ENCODE assay signal across 12 cellular contexts in the genomic region with DNA sequence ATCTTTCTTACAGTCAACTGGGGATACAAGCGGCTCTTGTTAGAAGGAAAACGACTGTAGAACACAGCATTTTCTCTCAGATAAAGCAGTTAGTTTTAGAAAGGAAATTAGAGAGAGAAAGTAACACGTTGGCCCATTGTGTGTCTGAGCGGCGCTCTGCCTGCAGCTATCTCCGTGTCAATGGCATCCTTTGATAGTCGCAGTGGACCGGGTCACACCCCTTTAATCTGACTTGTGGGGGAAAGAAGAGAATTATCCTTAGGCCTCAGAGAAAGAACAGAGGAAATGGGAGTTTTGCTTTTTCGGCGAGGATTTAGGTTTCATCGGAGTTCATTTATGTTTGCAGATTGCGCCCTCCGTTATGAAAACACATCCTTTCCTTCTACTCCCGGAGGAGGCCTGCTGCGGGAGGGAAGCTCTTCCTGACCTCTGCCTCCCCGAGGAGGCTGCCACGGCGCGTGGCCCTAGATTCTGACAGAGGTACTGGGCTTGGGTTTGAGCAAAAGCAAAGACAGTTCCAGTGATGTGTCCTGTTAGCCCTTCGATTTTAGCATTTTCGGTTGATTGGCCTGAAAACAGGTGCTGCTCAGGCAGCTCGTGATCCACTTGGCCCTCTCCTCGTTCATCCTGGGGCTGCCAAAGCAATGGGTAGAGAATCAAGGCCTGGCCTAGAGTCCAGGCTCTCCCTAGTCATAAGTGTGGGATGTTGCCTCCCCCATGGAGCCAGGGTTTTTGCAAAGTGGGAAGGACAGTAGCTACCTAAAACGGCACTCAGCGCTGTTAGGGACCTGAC.
DNase-seq lines count a peak whose midpoint lies in the region; ATAC-seq and TF ChIP-seq lines count a peak whose summit lies in the region.
"Had no signal": no experiment of that assay in that cellular context is flagged by ENCODE, and none has a peak within 500 bp of the region (broad histone marks: within the 10 kb centered on the region; RNA-seq: fewer than 3 reads in every experiment).

No MANE protein-coding gene starts in this region.

- H3K79me2 ChIP-seq in smooth muscle cell (ENCODE audit: low read depth): no peaks in the 10 kb centered on the region

- H3K4me3 Mint-ChIP-seq in stimulated activated naive CD8-positive, alpha-beta T cell treated with anti-CD3 and anti-CD28 coated beads, Interleukin-15, Interleukin-2, amounts not matched to agents 100 ng/mL and 50 ng/mL, for 24 hours: no peak overlapping the region
- H3K4me3 Mint-ChIP-seq in chondrocyte (ENCODE audit: unreplicated experiment) (no peak overlapping the region), natural killer cell (peak overlapping the region; percentile 21)
- H3K4me3 Mint-ChIP-seq: activated CD8-positive, alpha-beta memory T cell treated with anti-CD3 and anti-CD28 coated beads, Interleukin-2, amount 10 ng/mL, durations not matched to agents 7 days and 5 days had no signal

- no peaks in the 10 kb centered on the region for H3K27me3 ChIP-seq in smooth muscle cell (ENCODE audit: low read depth)

- H3K4me1 ChIP-seq in smooth muscle cell (ENCODE audit: low read depth): peaks cover 12% of the 10 kb centered on the region

- H3K9me3 ChIP-seq in smooth muscle cell (replicated peaks; ENCODE audit: low read depth): no peaks in the 10 kb centered on the region
- H3K9me3 ChIP-seq: mucosa of descending colon had no signal

- H3K4me3 ChIP-seq in smooth muscle cell: no peak overlapping the region
- H3K4me3 ChIP-seq: mucosa of descending colon, skin epidermis had no signal

- H3K9ac ChIP-seq in smooth muscle cell (ENCODE audit: low read depth): no peak overlapping the region

- intact Hi-C loops in natural killer cell (cut with micrococcal nuclease): no loop called here

- no peaks in the 10 kb centered on the region for H3K27me3 Mint-ChIP-seq in stimulated activated naive CD8-positive, alpha-beta T cell treated with anti-CD3 and anti-CD28 coated beads, Interleukin-15, Interleukin-2, amounts not matched to agents 100 ng/mL and 50 ng/mL, for 24 hours
- H3K27me3 Mint-ChIP-seq in chondrocyte (ENCODE audit: low read depth): no peaks in the 10 kb centered on the region
- peaks cover 0 to 3% of the 10 kb centered on the region in 2 donors for H3K27me3 Mint-ChIP-seq in natural killer cell (ENCODE audit: low read depth in 2 of 2)
- H3K27me3 Mint-ChIP-seq: activated CD8-positive, alpha-beta memory T cell treated with anti-CD3 and anti-CD28 coated beads, Interleukin-2, amount 10 ng/mL, durations not matched to agents 7 days and 5 days had no signal

- no peak overlapping the region for H3K4me2 ChIP-seq in smooth muscle cell

- H4K20me1 ChIP-seq in smooth muscle cell (ENCODE audit: low read depth): no peaks in the 10 kb centered on the region

- peaks cover 42% of the 10 kb centered on the region for H3K4me1 Mint-ChIP-seq in stimulated activated naive CD8-positive, alpha-beta T cell treated with anti-CD3 and anti-CD28 coated beads, Interleukin-15, Interleukin-2, amounts not matched to agents 100 ng/mL and 50 ng/mL, for 24 hours (ENCODE audit: low read depth)
- peaks cover 21% of the 10 kb centered on the region for H3K4me1 Mint-ChIP-seq in chondrocyte (ENCODE audit: low read depth)
- H3K4me1 Mint-ChIP-seq in natural killer cell: peaks cover 22 to 27% of the 10 kb centered on the region in 2 donors

- ATAC-seq in stimulated activated naive CD8-positive, alpha-beta T cell treated with anti-CD3 and anti-CD28 coated beads, Interleukin-15, Interleukin-2, amounts not matched to agents 100 U/mL and 50 U/mL, for 24 hours: no peak
- peak in 1 of 3 donors; percentile 73 for ATAC-seq in natural killer cell
- ATAC-seq: mucosa of descending colon had no signal

- no peak for DNase-seq in stimulated activated naive CD8-positive, alpha-beta T cell treated with anti-CD3 and anti-CD28 coated beads, Interleukin-15, Interleukin-2, amounts not matched to agents 100 U/mL and 50 U/mL, for 24 hours
- DNase-seq in chondrocyte (ENCODE audit: low spot score): no peak
- DNase-seq in natural killer cell: no peak
- no peak for DNase-seq in NCI-H1092 (lab: John Stamatoyannopoulos, UW)
- no peak for DNase-seq in SK-N-DZ (ENCODE audit: low spot score)
- DNase-seq in dedifferentiated amniotic fluid mesenchymal stem cell (ENCODE audit: extremely low spot score): no peak
- no peak for DNase-seq in smooth muscle cell (lab: John Stamatoyannopoulos, UW; ENCODE audit: unreplicated experiment)
- DNase-seq: activated CD8-positive, alpha-beta memory T cell treated with anti-CD3 and anti-CD28 coated beads, Interleukin-2, amount 10 ng/mL, durations not matched to agents 7 days and 5 days; KG1; mucosa of descending colon had no signal

- H3K36me3 ChIP-seq in smooth muscle cell (ENCODE audit: low read depth): no peaks in the 10 kb centered on the region

- H2AFZ ChIP-seq in smooth muscle cell (ENCODE audit: low read depth): no peak overlapping the region

- no peaks in the 10 kb centered on the region for H3F3A ChIP-seq in smooth muscle cell (ENCODE audit: low read depth)

- WGBS in smooth muscle cell (ENCODE audit: low lambda C conversion rate): 88% methylated on average over 25 of the region's 25 CpGs

- H3K27ac ChIP-seq in smooth muscle cell (ENCODE audit: low read depth): no peak overlapping the region

- no peaks in the 10 kb centered on the region for H3K36me3 Mint-ChIP-seq in stimulated activated naive CD8-positive, alpha-beta T cell treated with anti-CD3 and anti-CD28 coated beads, Interleukin-15, Interleukin-2, amounts not matched to agents 100 ng/mL and 50 ng/mL, for 24 hours (ENCODE audit: low read depth)
- no peaks in the 10 kb centered on the region for H3K36me3 Mint-ChIP-seq in chondrocyte (ENCODE audit: low read depth)
- no peaks in the 10 kb centered on the region for H3K36me3 Mint-ChIP-seq in natural killer cell

- TF ChIP-seq CTCF in chondrocyte (IDR thresholded peaks at IDR 0.05) (no peak), natural killer cell (IDR thresholded peaks at IDR 0.05) (no peak), smooth muscle cell (IDR thresholded peaks at IDR 0.05; ENCODE audit: borderline replicate concordance, insufficient read depth, poor library complexity, severe bottlenecking) (no peak)

- peak overlapping the region; percentile 55 for H3K27ac Mint-ChIP-seq in stimulated activated naive CD8-positive, alpha-beta T cell treated with anti-CD3 and anti-CD28 coated beads, Interleukin-15, Interleukin-2, amounts not matched to agents 100 ng/mL and 50 ng/mL, for 24 hours
- H3K27ac Mint-ChIP-seq in chondrocyte (ENCODE audit: unreplicated experiment): peak overlapping the region; percentile 51
- peak overlapping the region; percentile 31 to 61 for H3K27ac Mint-ChIP-seq in natural killer cell

- H3K9me3 Mint-ChIP-seq in stimulated activated naive CD8-positive, alpha-beta T cell treated with anti-CD3 and anti-CD28 coated beads, Interleukin-15, Interleukin-2, amounts not matched to agents 100 ng/mL and 50 ng/mL, for 24 hours: no peaks in the 10 kb centered on the region
- H3K9me3 Mint-ChIP-seq in chondrocyte (ENCODE audit: low read depth): no peaks in the 10 kb centered on the region
- no peaks in the 10 kb centered on the region for H3K9me3 Mint-ChIP-seq in natural killer cell
